In the genomic region with DNA sequence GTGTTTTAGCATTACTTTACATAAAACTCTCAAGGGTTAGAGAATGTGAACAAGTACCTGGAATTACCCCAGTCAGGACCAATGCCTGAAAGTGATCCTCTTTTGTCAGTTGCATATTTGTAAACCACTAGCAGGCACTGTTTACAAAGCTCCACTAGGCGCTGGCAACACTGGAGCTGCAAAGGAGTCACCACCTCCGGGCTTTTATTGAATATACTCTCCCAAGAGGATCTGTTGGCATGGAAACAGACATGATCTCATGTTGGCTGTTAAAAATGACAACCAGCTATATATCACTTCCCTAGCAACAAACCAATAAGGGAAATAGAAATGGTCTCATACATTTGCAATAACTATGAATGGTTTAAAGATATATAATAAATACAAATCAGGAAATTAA, we compare ENCODE assay signal across 8 cellular contexts.
DNase-seq lines count a peak whose midpoint lies in the region; ATAC-seq and TF ChIP-seq lines count a peak whose summit lies in the region.

No MANE protein-coding gene starts in this region.

- ATAC-seq in HG03342 (IDR thresholded peaks at IDR 0.05; ENCODE audit: unreplicated experiment) (peak; percentile 61), GM18909 (IDR thresholded peaks at IDR 0.05; ENCODE audit: poor library complexity, unreplicated experiment) (no peak), HG02571 (IDR thresholded peaks at IDR 0.05; ENCODE audit: unreplicated experiment) (no peak), GM19397 (IDR thresholded peaks at IDR 0.05; ENCODE audit: unreplicated experiment) (no peak)

- no peak for TF ChIP-seq CTCF in GM20000 (IDR thresholded peaks at IDR 0.05; ENCODE audit: extremely low read depth, missing control alignments)

- DNase-seq in COLO829 (ENCODE audit: low spot score): peak; percentile 9
- DNase-seq in RPMI7951 (ENCODE audit: low read depth): peak; percentile 56
- DNase-seq in iPS-NIHi11 (ENCODE audit: low spot score): peak; percentile 32
- no peak for DNase-seq in GM20000 (ENCODE audit: low spot score)
